In the genomic region with DNA sequence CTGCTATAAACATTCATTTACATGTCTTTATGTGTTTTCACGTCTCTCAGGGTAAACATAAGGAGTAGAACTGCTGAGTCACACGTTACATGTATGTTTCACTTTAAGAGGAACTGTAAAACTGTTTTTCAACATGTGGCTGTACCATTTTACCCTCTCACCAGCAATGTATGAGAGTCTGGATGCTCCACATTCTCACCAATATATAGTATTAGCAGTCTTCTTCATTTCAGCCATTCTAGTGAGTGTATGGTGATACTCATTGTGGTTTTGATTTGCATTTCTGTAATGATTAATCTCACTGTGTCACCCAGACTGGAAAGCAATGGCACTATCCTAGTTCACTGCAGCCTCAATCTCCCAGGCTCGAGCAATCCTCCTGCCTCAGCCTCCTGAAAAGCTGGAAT, we compare ENCODE assay signal across 9 cellular contexts. TPM values are rescaled to one million over a fixed set of nuclear protein-coding genes. Genes with fewer than 3 reads are reported as not detected.
DNase-seq lines count a peak whose midpoint lies in the region; ATAC-seq and TF ChIP-seq lines count a peak whose summit lies in the region.
"Had no signal": no experiment of that assay in that cellular context is flagged by ENCODE, and none has a peak within 500 bp of the region (broad histone marks: within the 10 kb centered on the region; RNA-seq: fewer than 3 reads in every experiment).

No MANE protein-coding gene starts in this region.

- H3K36me3 ChIP-seq in A673 (ENCODE audit: insufficient read depth, low read length, poor library complexity, severe bottlenecking) (peaks cover 28% of the 10 kb centered on the region), gastroesophageal sphincter (peaks cover 0 to 34% of the 10 kb centered on the region in 2 donors), GM23248 (ENCODE audit: low read depth) (peaks cover 36% of the 10 kb centered on the region)

- CTCF ChIA-PET in A673 (lab: Charles Lee): no interaction called here

- no TSS peak for BruUV-seq in A673 (replicated peaks; lab: Mats Ljungman, UMichigan)

- intact Hi-C loops in A673 (cut with micrococcal nuclease; ENCODE audit: unreplicated experiment): no loop called here

- 90 to 100% methylated on average over 3 of the region's 3 CpGs for WGBS in gastroesophageal sphincter (ENCODE audit: low coverage in 1 of 2), 2 donors
- 96 to 99% methylated on average over 3 of the region's 3 CpGs for WGBS in GM23248 (ENCODE audit: low coverage in 1 of 2, low lambda C conversion rate in 2 of 2, missing lambda C conversion rate in 2 of 2), 2 experiments

- no peak overlapping the region for H3K4me2 ChIP-seq in GM23248 (ENCODE audit: unreplicated experiment)

- POLR2A ChIA-PET in A673 (lab: Charles Lee; ENCODE audit: low non-redundant PET): no interaction called here

- ATAC-seq in GM19023 (IDR thresholded peaks at IDR 0.05; ENCODE audit: unreplicated experiment) (peak; percentile 88), HG02870 (IDR thresholded peaks at IDR 0.05; ENCODE audit: unreplicated experiment) (peak; percentile 95), gastroesophageal sphincter (no peak)

- no peaks in the 10 kb centered on the region for H3K9me3 ChIP-seq in A673 (ENCODE audit: low read depth, low read length, poor library complexity, severe bottlenecking)
- no peaks in the 10 kb centered on the region for H3K9me3 ChIP-seq in gastroesophageal sphincter
- no peaks in the 10 kb centered on the region for H3K9me3 ChIP-seq in GM23248 (ENCODE audit: low read depth)

- peaks cover 5% of the 10 kb centered on the region; the same call in 1 of the 2 replicates for H3F3A ChIP-seq in GM23248 (ENCODE audit: insufficient read depth)

- TF ChIP-seq EP300 in gastroesophageal sphincter (IDR thresholded peaks at IDR 0.05): no peak

- no peaks in the 10 kb centered on the region for H3K9me2 ChIP-seq in GM23248 (ENCODE audit: insufficient read depth)

- no peak for TF ChIP-seq CTCF in A673 (conservative IDR thresholded peaks at IDR 0.05; ENCODE audit: low read depth, low read length)
- TF ChIP-seq CTCF in gastroesophageal sphincter (IDR thresholded peaks at IDR 0.05): no peak

- H3K27ac ChIP-seq in A673 (ENCODE audit: low read depth, low read length, poor library complexity, severe bottlenecking) (peak overlapping the region; percentile 31), gastroesophageal sphincter (no peak overlapping the region), GM23248 (no peak overlapping the region)

- no peak overlapping the region for H2AFZ ChIP-seq in GM23248

- H3K4me1 ChIP-seq in A673 (ENCODE audit: insufficient read depth, low read length, poor library complexity, severe bottlenecking) (no peaks in the 10 kb centered on the region), gastroesophageal sphincter (peaks cover 0 to 36% (median 3%) of the 10 kb centered on the region in 3 donors), GM23248 (ENCODE audit: insufficient read depth) (no peaks in the 10 kb centered on the region)

- H4K20me1 ChIP-seq in GM23248 (ENCODE audit: insufficient read depth): no peaks in the 10 kb centered on the region

- DNase-seq in A673 (ENCODE audit: low spot score) (no peak), NCI-H460 (ENCODE audit: extremely low read depth, low read depth) (peak; percentile 29), NCI-H2171 treated with DMSO at 0.1 percent for 48 hours (lab: John Stamatoyannopoulos, UW) (no peak), GM23248 (no peak)
- DNase-seq in activated CD4-positive, alpha-beta T cell treated with anti-CD3 and anti-CD28 coated beads for 1 hour: no peak
- DNase-seq: C1 segment of cervical spinal cord had no signal

- H3K79me2 ChIP-seq in GM23248 (ENCODE audit: insufficient read depth): peaks cover 95% of the 10 kb centered on the region

- in situ Hi-C loops in GM23248 (cut with MboI): no loop called here

- TF ChIP-seq POLR2A in gastroesophageal sphincter (IDR thresholded peaks at IDR 0.05): no peak

- no peak overlapping the region for H3K9ac ChIP-seq in GM23248

- H3K4me3 ChIP-seq in A673 (ENCODE audit: low read depth, low read length, poor library complexity, severe bottlenecking) (no peak overlapping the region), gastroesophageal sphincter (no peak overlapping the region), GM23248 (no peak overlapping the region)

- H3K27me3 ChIP-seq in A673 (replicated peaks; ENCODE audit: insufficient read depth, low read depth, low read length, poor library complexity): no peaks in the 10 kb centered on the region
- no peaks in the 10 kb centered on the region for H3K27me3 ChIP-seq in gastroesophageal sphincter
- H3K27me3 ChIP-seq in GM23248 (replicated peaks; ENCODE audit: insufficient read depth): no peaks in the 10 kb centered on the region

RNA-seq across cellular contexts. Expression of gene PHC3, which starts 37.1 kb away (rescaled TPM):
- total RNA-seq in A673 (2021): 49.2 and 55.4 TPM in 2 replicates
- total RNA-seq in NCI-H460 (2014; rRNA removed; shearing (Covaris generic)): 25.7 and 30.3 TPM in 2 replicates
- polyA plus RNA-seq in NCI-H460 (2014; cell fraction: nucleus; rRNA removed): 9.5 and 18.6 TPM in 2 replicates
- 100 to 1,000 TPM in 1 of 4 donors, 10 to 100 TPM in 3; 45.2 to 113 (median 83.9) TPM for total RNA-seq in gastroesophageal sphincter
- 17.5 and 21.9 TPM in 2 replicates for total RNA-seq in GM23248 (2014; rRNA removed; shearing (Covaris generic))
- polyA plus RNA-seq in GM23248 (2016; fragmentation: Nextera tagmentation; extraction: Ambion mirVana): 68.7 and 72.2 TPM in 2 replicates
